Comparison of ENCODE assay signal across 14 cellular contexts in the genomic region with DNA sequence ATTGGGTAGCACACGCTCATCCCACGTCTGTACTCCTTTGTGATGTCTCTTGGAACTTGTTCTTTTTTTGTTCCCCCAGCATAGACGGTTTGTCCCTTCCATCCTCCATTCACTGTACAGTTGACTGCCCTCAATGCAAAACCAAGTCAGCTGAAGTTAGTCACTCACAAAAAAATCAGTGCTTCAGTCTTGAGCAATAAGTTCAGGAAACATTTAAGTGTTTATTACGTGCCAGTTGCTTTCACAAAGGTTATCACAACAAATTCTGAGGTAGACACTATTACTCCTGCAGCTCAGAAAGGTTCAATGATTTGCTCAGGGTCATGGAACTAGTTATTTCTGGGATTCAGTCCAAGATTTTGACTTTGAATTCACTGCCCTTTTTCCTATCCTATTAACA.
DNase-seq lines count a peak whose midpoint lies in the region; ATAC-seq and TF ChIP-seq lines count a peak whose summit lies in the region.
"Had no signal": no experiment of that assay in that cellular context is flagged by ENCODE, and none has a peak within 500 bp of the region (broad histone marks: within the 10 kb centered on the region; RNA-seq: fewer than 3 reads in every experiment).

No MANE protein-coding gene starts in this region.

- POLR2A ChIA-PET in activated CD4-positive, alpha-beta memory T cell treated with anti-CD3 and anti-CD28 coated beads, Interleukin-2, amount 10 ng/mL, durations not matched to agents 7 days and 5 days (lab: Charles Lee): no interaction called here

- no peak overlapping the region for H3K27ac Mint-ChIP-seq in activated CD4-positive, alpha-beta memory T cell treated with anti-CD3 and anti-CD28 coated beads, Interleukin-2, amount 10 ng/mL, durations not matched to agents 7 days and 5 days

- no peaks in the 10 kb centered on the region for H3K27me3 Mint-ChIP-seq in activated CD4-positive, alpha-beta memory T cell treated with anti-CD3 and anti-CD28 coated beads, Interleukin-2, amount 10 ng/mL, durations not matched to agents 7 days and 5 days

- H3K36me3 Mint-ChIP-seq in activated CD4-positive, alpha-beta memory T cell treated with anti-CD3 and anti-CD28 coated beads, Interleukin-2, amount 10 ng/mL, durations not matched to agents 7 days and 5 days (ENCODE audit: low read depth): no peaks in the 10 kb centered on the region

- H3K9me3 Mint-ChIP-seq in activated CD4-positive, alpha-beta memory T cell treated with anti-CD3 and anti-CD28 coated beads, Interleukin-2, amount 10 ng/mL, durations not matched to agents 7 days and 5 days: no peaks in the 10 kb centered on the region

- no peak for TF ChIP-seq CTCF in AG09319 (IDR thresholded peaks at IDR 0.05; ENCODE audit: low read depth, low read length)
- no peak for TF ChIP-seq CTCF in epithelial cell of esophagus (IDR thresholded peaks at IDR 0.05; ENCODE audit: insufficient read depth, low read depth, low read length, missing control alignments)

- no peak for ATAC-seq in GM19023 (IDR thresholded peaks at IDR 0.05; ENCODE audit: unreplicated experiment)

- no peak overlapping the region for H3K4me3 Mint-ChIP-seq in activated CD4-positive, alpha-beta memory T cell treated with anti-CD3 and anti-CD28 coated beads, Interleukin-2, amount 10 ng/mL, durations not matched to agents 7 days and 5 days

- CTCF ChIA-PET in activated CD4-positive, alpha-beta memory T cell treated with anti-CD3 and anti-CD28 coated beads, Interleukin-2, amount 10 ng/mL, durations not matched to agents 7 days and 5 days (lab: Charles Lee): no interaction called here

- DNase-seq in AG09319 (ENCODE audit: extremely low read depth, low read depth): peak; percentile 74
- peak; percentile 52 for DNase-seq in LHCN-M2 (ENCODE audit: low read depth)
- peak; percentile 29 for DNase-seq in epithelial cell of esophagus (ENCODE audit: low read depth)
- peak; percentile 1 to 7 for DNase-seq in lung microvascular endothelial cell (ENCODE audit: low read depth in 2 of 2)
- DNase-seq in activated CD4-positive, alpha-beta memory T cell treated with anti-CD3 and anti-CD28 coated beads, Interleukin-2, amount 10 ng/mL, durations not matched to agents 7 days and 5 days: no peak
- no peak for DNase-seq in COLO829 (ENCODE audit: low spot score)
- no peak for DNase-seq in stimulated activated CD4-positive, alpha-beta T cell treated with anti-CD3 and anti-CD28 coated beads, Interleukin-2, amount 100 ng/mL, for 48 hours
- DNase-seq: activated CD4-positive, alpha-beta T cell treated with anti-CD3 and anti-CD28 coated beads for 48 hours; activated naive CD4-positive, alpha-beta T cell treated with anti-CD3 and anti-CD28 coated beads, Interleukin-2, amount 50 U/mL, for 16 hours; heart left ventricle; NCI-H1436 treated with DMSO at 0.1 percent for 48 hours; ovary; stomach had no signal

- H3K4me3 ChIP-seq in epithelial cell of esophagus (ENCODE audit: low read length): no peak overlapping the region
- H3K4me3 ChIP-seq: heart left ventricle, ovary, stomach had no signal

- H3K4me1 Mint-ChIP-seq in activated CD4-positive, alpha-beta memory T cell treated with anti-CD3 and anti-CD28 coated beads, Interleukin-2, amount 10 ng/mL, durations not matched to agents 7 days and 5 days: no peaks in the 10 kb centered on the region

Comparison
In these comparisons a context has a peak if more than half of its experiments do, and no peak if none do; other contexts are left out.
1. DNase-seq: peak in AG09319 (single experiment), LHCN-M2 (single experiment), epithelial cell of esophagus (single experiment) and lung microvascular endothelial cell (2 of 2); none in activated CD4-positive, alpha-beta memory T cell treated with anti-CD3 and anti-CD28 coated beads, Interleukin-2, amount 10 ng/mL, durations not matched to agents 7 days and 5 days (single experiment), COLO829 (single experiment) and stimulated activated CD4-positive, alpha-beta T cell treated with anti-CD3 and anti-CD28 coated beads, Interleukin-2, amount 100 ng/mL, for 48 hours (0 of 2).